ENCODE assay signal across 1 cellular context in the genomic region with DNA sequence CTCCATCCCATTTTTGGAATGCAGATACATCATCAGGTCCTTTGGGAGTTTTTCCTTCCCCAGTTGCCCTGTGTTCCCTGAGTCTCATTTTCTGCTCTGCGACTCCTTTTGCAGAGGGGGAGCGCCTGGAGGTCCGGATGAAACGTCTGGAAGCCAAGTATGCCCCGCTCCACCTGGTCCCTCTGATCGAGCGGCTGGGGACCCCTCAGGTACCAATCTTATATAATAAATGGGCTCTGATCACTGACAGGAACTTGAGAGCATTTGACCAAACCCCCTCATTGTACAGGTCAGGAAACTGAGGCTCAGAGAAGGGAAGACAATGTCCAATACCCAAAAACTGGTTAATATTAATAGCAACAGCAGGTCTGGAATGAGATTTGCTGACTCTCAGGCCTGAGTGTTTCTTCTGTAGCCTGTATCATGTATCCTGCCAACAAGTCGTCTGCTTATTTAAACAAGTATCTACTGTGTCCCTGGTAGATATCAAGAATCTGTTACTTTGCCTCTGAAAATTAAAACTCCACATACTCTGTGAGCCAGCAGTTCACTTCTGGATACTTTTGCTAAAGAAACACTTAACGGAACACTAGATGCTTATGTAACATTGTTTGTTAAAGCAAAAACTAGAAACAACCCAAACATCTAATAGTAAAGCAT.
TF ChIP-seq lines count a peak whose summit lies in the region.

No MANE protein-coding gene starts in this region.

TF ChIP-seq in HepG2, 621 proteins besides CTCF, POLR2A, EP300 and RAD21:
- TF ChIP-seq ZNF891 (CRISPR knock-in tag; IDR thresholded peaks at IDR 0.05) (no peak), HDAC1 (CRISPR knock-in tag; IDR thresholded peaks at IDR 0.05) (no peak), ZNF501 (CRISPR knock-in tag; IDR thresholded peaks at IDR 0.05) (no peak), PLRG1 (conservative IDR thresholded peaks at IDR 0.05) (no peak), SCMH1 (CRISPR knock-in tag; IDR thresholded peaks at IDR 0.05; ENCODE audit: borderline replicate concordance) (no peak), SIX1 (CRISPR knock-in tag; IDR thresholded peaks at IDR 0.05; ENCODE audit: borderline replicate concordance) (no peak), ZNF326 (CRISPR knock-in tag; IDR thresholded peaks at IDR 0.05; ENCODE audit: borderline replicate concordance) (no peak), SRSF9 (IDR thresholded peaks at IDR 0.05; ENCODE audit: borderline replicate concordance, insufficient read depth, low read depth, low read length, poor library complexity, severe bottlenecking) (no peak), SOX5 (CRISPR knock-in tag; IDR thresholded peaks at IDR 0.05; ENCODE audit: borderline replicate concordance) (no peak), ZNF567 (CRISPR knock-in tag; IDR thresholded peaks at IDR 0.05; ENCODE audit: borderline replicate concordance) (no peak), TP53 (CRISPR knock-in tag; conservative IDR thresholded peaks at IDR 0.05) (no peak), JUN (CRISPR knock-in tag; IDR thresholded peaks at IDR 0.05) (no peak)
- TF ChIP-seq, protein P1, sequence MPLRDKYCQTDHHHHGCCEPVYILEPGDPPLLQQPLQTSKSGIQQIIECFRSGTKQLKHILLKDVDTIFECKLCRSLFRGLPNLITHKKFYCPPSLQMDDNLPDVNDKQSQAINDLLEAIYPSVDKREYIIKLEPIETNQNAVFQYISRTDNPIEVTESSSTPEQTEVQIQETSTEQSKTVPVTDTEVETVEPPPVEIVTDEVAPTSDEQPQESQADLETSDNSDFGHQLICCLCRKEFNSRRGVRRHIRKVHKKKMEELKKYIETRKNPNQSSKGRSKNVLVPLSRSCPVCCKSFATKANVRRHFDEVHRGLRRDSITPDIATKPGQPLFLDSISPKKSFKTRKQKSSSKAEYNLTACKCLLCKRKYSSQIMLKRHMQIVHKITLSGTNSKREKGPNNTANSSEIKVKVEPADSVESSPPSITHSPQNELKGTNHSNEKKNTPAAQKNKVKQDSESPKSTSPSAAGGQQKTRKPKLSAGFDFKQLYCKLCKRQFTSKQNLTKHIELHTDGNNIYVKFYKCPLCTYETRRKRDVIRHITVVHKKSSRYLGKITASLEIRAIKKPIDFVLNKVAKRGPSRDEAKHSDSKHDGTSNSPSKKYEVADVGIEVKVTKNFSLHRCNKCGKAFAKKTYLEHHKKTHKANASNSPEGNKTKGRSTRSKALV (CRISPR knock-in tag; IDR thresholded peaks at IDR 0.05): no peak
- TF ChIP-seq, protein P2, sequence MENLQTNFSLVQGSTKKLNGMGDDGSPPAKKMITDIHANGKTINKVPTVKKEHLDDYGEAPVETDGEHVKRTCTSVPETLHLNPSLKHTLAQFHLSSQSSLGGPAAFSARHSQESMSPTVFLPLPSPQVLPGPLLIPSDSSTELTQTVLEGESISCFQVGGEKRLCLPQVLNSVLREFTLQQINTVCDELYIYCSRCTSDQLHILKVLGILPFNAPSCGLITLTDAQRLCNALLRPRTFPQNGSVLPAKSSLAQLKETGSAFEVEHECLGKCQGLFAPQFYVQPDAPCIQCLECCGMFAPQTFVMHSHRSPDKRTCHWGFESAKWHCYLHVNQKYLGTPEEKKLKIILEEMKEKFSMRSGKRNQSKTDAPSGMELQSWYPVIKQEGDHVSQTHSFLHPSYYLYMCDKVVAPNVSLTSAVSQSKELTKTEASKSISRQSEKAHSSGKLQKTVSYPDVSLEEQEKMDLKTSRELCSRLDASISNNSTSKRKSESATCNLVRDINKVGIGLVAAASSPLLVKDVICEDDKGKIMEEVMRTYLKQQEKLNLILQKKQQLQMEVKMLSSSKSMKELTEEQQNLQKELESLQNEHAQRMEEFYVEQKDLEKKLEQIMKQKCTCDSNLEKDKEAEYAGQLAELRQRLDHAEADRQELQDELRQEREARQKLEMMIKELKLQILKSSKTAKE (CRISPR knock-in tag; IDR thresholded peaks at IDR 0.05; ENCODE audit: borderline replicate concordance): no peak
- TF ChIP-seq, protein P3, sequence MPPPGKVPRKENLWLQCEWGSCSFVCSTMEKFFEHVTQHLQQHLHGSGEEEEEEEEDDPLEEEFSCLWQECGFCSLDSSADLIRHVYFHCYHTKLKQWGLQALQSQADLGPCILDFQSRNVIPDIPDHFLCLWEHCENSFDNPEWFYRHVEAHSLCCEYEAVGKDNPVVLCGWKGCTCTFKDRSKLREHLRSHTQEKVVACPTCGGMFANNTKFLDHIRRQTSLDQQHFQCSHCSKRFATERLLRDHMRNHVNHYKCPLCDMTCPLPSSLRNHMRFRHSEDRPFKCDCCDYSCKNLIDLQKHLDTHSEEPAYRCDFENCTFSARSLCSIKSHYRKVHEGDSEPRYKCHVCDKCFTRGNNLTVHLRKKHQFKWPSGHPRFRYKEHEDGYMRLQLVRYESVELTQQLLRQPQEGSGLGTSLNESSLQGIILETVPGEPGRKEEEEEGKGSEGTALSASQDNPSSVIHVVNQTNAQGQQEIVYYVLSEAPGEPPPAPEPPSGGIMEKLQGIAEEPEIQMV (CRISPR knock-in tag; IDR thresholded peaks at IDR 0.05; ENCODE audit: low read depth): no peak
- TF ChIP-seq, protein P4, sequence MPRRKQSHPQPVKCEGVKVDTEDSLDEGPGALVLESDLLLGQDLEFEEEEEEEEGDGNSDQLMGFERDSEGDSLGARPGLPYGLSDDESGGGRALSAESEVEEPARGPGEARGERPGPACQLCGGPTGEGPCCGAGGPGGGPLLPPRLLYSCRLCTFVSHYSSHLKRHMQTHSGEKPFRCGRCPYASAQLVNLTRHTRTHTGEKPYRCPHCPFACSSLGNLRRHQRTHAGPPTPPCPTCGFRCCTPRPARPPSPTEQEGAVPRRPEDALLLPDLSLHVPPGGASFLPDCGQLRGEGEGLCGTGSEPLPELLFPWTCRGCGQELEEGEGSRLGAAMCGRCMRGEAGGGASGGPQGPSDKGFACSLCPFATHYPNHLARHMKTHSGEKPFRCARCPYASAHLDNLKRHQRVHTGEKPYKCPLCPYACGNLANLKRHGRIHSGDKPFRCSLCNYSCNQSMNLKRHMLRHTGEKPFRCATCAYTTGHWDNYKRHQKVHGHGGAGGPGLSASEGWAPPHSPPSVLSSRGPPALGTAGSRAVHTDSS (CRISPR knock-in tag; conservative IDR thresholded peaks at IDR 0.05): no peak
